Comparison of ENCODE assay signal across 26 cellular contexts in genomic region chr2:117948585-117948984, GRCh38.
"Had no signal": no experiment of that assay in that cellular context is flagged by ENCODE, and none has a peak within 500 bp of the region (broad histone marks: within the 10 kb centered on the region; RNA-seq: fewer than 3 reads in every experiment).

No MANE protein-coding gene starts in this region.

- DNase-seq: activated CD4-positive, alpha-beta memory T cell treated with anti-CD3 and anti-CD28 coated beads, Interleukin-2, amount 10 ng/mL, durations not matched to agents 7 days and 5 days; activated CD4-positive, alpha-beta T cell treated with anti-CD3 and anti-CD28 coated beads, Interleukin-2, amount 10 ng/mL, durations not matched to agents 24 days and 14 days; activated effector memory CD4-positive, alpha-beta T cell treated with Interleukin-2 at 50 U/mL for 16 hours; activated naive CD4-positive, alpha-beta T cell treated with anti-CD3 and anti-CD28 coated beads for 36 hours; activated naive CD8-positive, alpha-beta T cell treated with anti-CD3 and anti-CD28 coated beads, Interleukin-2, amount 50 U/mL, for 24 hours; activated T-cell treated with anti-CD3 and anti-CD28 coated beads, Interleukin-2, amount 50 U/mL, for 72 hours; anterior cingulate cortex; body of pancreas; effector CD4-positive, alpha-beta T cell; erythroblast; foreskin fibroblast; nucleus accumbens; right lobe of liver; stimulated activated CD4-positive, alpha-beta T cell treated with anti-CD3 and anti-CD28 coated beads, Interleukin-1b, Interleukin-23, amount 100 ng/mL, for 48 hours; stimulated activated naive CD8-positive, alpha-beta T cell treated with anti-CD3 and anti-CD28 coated beads, Interleukin-15, amount 100 ng/mL, for 72 hours; transverse colon; uterus had no signal

- H3K27ac ChIP-seq: body of pancreas, cardiac muscle cell, parathyroid adenoma, right lobe of liver, skin epidermis, suprapubic skin, transverse colon, uterus, VCaP had no signal

- H2AFZ ChIP-seq: parathyroid adenoma had no signal

- H3K36me3 ChIP-seq: uterus had no signal

- H3K4me3 ChIP-seq: body of pancreas, cardiac muscle cell, right lobe of liver, skin epidermis, suprapubic skin, transverse colon, uterus had no signal

- H3K27ac Mint-ChIP-seq: activated CD4-positive, alpha-beta memory T cell treated with anti-CD3 and anti-CD28 coated beads, Interleukin-2, amount 10 ng/mL, durations not matched to agents 7 days and 5 days; activated CD4-positive, alpha-beta T cell treated with anti-CD3 and anti-CD28 coated beads, Interleukin-2, amount 10 ng/mL, durations not matched to agents 24 days and 14 days; activated naive CD4-positive, alpha-beta T cell treated with anti-CD3 and anti-CD28 coated beads for 36 hours; activated naive CD8-positive, alpha-beta T cell treated with anti-CD3 and anti-CD28 coated beads, Interleukin-2, amount 50 U/mL, for 24 hours; activated T-cell treated with anti-CD3 and anti-CD28 coated beads, Interleukin-2, amount 50 U/mL, for 72 hours; dendritic cell treated with granulocyte-macrophage colony-stimulating factor and Interleukin-4, amounts not matched to agents 40 ng/mL and 50 ng/mL, for 4 days; nephron; stimulated activated effector memory CD8-positive, alpha-beta T cell treated with anti-CD3 and anti-CD28 coated beads, Interleukin-12 subunit alpha, Interleukin-12 subunit beta, amount 100 ng/mL, for 72 hours; stimulated activated naive CD8-positive, alpha-beta T cell treated with anti-CD3 and anti-CD28 coated beads, Interleukin-15, amount 100 ng/mL, for 72 hours had no signal

- H3K27me3 Mint-ChIP-seq: activated CD4-positive, alpha-beta memory T cell treated with anti-CD3 and anti-CD28 coated beads, Interleukin-2, amount 10 ng/mL, durations not matched to agents 7 days and 5 days; activated CD4-positive, alpha-beta T cell treated with anti-CD3 and anti-CD28 coated beads, Interleukin-2, amount 10 ng/mL, durations not matched to agents 24 days and 14 days; activated naive CD8-positive, alpha-beta T cell treated with anti-CD3 and anti-CD28 coated beads, Interleukin-2, amount 50 U/mL, for 24 hours; dendritic cell treated with granulocyte-macrophage colony-stimulating factor and Interleukin-4, amounts not matched to agents 40 ng/mL and 50 ng/mL, for 4 days; stimulated activated naive CD8-positive, alpha-beta T cell treated with anti-CD3 and anti-CD28 coated beads, Interleukin-15, amount 100 ng/mL, for 72 hours had no signal

- H3K9me3 ChIP-seq: body of pancreas, right lobe of liver, suprapubic skin, transverse colon, uterus had no signal

- H3K9ac ChIP-seq: parathyroid adenoma had no signal

- H3K4me1 ChIP-seq: body of pancreas, parathyroid adenoma, right lobe of liver, suprapubic skin, transverse colon, uterus had no signal

- H3K4me1 Mint-ChIP-seq: activated naive CD8-positive, alpha-beta T cell treated with anti-CD3 and anti-CD28 coated beads, Interleukin-2, amount 50 U/mL, for 24 hours; nephron; stimulated activated effector memory CD8-positive, alpha-beta T cell treated with anti-CD3 and anti-CD28 coated beads, Interleukin-12 subunit alpha, Interleukin-12 subunit beta, amount 100 ng/mL, for 72 hours; stimulated activated naive CD8-positive, alpha-beta T cell treated with anti-CD3 and anti-CD28 coated beads, Interleukin-15, amount 100 ng/mL, for 72 hours had no signal

- H3K9me3 Mint-ChIP-seq: activated CD4-positive, alpha-beta memory T cell treated with anti-CD3 and anti-CD28 coated beads, Interleukin-2, amount 10 ng/mL, durations not matched to agents 7 days and 5 days; activated CD4-positive, alpha-beta T cell treated with anti-CD3 and anti-CD28 coated beads, Interleukin-2, amount 10 ng/mL, durations not matched to agents 24 days and 14 days; activated naive CD4-positive, alpha-beta T cell treated with anti-CD3 and anti-CD28 coated beads for 36 hours; activated naive CD8-positive, alpha-beta T cell treated with anti-CD3 and anti-CD28 coated beads, Interleukin-2, amount 50 U/mL, for 24 hours; activated T-cell treated with anti-CD3 and anti-CD28 coated beads, Interleukin-2, amount 50 U/mL, for 72 hours; dendritic cell treated with granulocyte-macrophage colony-stimulating factor and Interleukin-4, amounts not matched to agents 40 ng/mL and 50 ng/mL, for 4 days; nephron; stimulated activated effector memory CD8-positive, alpha-beta T cell treated with anti-CD3 and anti-CD28 coated beads, Interleukin-12 subunit alpha, Interleukin-12 subunit beta, amount 100 ng/mL, for 72 hours; stimulated activated naive CD8-positive, alpha-beta T cell treated with anti-CD3 and anti-CD28 coated beads, Interleukin-15, amount 100 ng/mL, for 72 hours had no signal

- ATAC-seq: activated CD4-positive, CD25-positive, alpha-beta regulatory T cell treated with anti-CD3 and anti-CD28 coated beads, Interleukin-2, amount 50 U/mL, for 24 hours; activated naive CD8-positive, alpha-beta T cell treated with anti-CD3 and anti-CD28 coated beads, Interleukin-2, amount 50 U/mL, for 24 hours; activated T-cell treated with anti-CD3 and anti-CD28 coated beads, Interleukin-2, amount 50 U/mL, for 72 hours; body of pancreas; right lobe of liver; stimulated activated effector memory CD8-positive, alpha-beta T cell treated with anti-CD3 and anti-CD28 coated beads, Interleukin-12 subunit alpha, Interleukin-12 subunit beta, amount 100 ng/mL, for 72 hours; stimulated activated naive CD8-positive, alpha-beta T cell treated with anti-CD3 and anti-CD28 coated beads, Interleukin-15, amount 100 ng/mL, for 72 hours had no signal

- H3K79me2 ChIP-seq: parathyroid adenoma had no signal

- H3K27me3 ChIP-seq: body of pancreas, cardiac muscle cell, right lobe of liver, suprapubic skin, transverse colon, uterus had no signal

- H3K4me3 Mint-ChIP-seq: activated CD4-positive, alpha-beta memory T cell treated with anti-CD3 and anti-CD28 coated beads, Interleukin-2, amount 10 ng/mL, durations not matched to agents 7 days and 5 days; activated CD4-positive, alpha-beta T cell treated with anti-CD3 and anti-CD28 coated beads, Interleukin-2, amount 10 ng/mL, durations not matched to agents 24 days and 14 days; activated naive CD4-positive, alpha-beta T cell treated with anti-CD3 and anti-CD28 coated beads for 36 hours; activated naive CD8-positive, alpha-beta T cell treated with anti-CD3 and anti-CD28 coated beads, Interleukin-2, amount 50 U/mL, for 24 hours; activated T-cell treated with anti-CD3 and anti-CD28 coated beads, Interleukin-2, amount 50 U/mL, for 72 hours; dendritic cell treated with granulocyte-macrophage colony-stimulating factor and Interleukin-4, amounts not matched to agents 40 ng/mL and 50 ng/mL, for 4 days; nephron; stimulated activated effector memory CD8-positive, alpha-beta T cell treated with anti-CD3 and anti-CD28 coated beads, Interleukin-12 subunit alpha, Interleukin-12 subunit beta, amount 100 ng/mL, for 72 hours; stimulated activated naive CD8-positive, alpha-beta T cell treated with anti-CD3 and anti-CD28 coated beads, Interleukin-15, amount 100 ng/mL, for 72 hours had no signal
